15 cellular contexts compared by ENCODE assay signal in the genomic region with DNA sequence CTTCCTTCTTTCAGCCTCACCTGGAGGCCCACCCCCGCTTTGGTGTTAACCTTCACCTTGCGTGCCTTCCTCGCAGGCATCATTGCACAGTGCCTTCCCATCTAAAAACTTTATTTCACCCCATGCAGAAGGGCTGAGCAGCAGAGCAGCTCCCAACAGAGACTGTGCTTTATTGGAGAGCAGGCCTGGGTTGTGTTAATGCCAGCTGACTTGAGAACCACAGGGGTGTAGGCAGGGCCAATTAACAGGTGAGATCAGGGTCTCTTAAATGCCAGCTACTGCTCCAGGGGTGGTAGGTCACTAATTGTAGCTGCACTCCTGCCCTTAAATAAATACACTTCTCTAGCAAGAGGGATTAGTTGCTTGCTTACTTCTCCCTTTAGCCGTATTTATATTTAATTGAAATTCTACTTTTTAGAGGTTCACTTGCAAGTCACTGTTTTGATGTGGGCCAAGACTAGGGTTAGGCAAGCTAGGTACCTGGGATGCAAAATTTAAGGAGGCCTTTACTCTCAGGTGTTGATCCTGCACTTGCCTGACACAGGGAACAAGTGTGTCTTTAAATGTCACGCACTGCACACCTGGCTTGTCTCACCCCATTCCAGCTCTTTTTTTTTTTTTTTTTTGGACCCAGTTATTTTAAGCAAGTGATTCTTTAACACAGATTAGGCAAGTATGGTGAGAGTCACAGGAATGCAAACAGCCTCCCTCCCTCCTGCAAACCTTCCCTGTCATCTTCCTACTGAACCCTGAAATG. TPM values are rescaled to one million over a fixed set of nuclear protein-coding genes. Genes with fewer than 3 reads are reported as not detected.
"Had no signal": no experiment of that assay in that cellular context is flagged by ENCODE, and none has a peak within 500 bp of the region (broad histone marks: within the 10 kb centered on the region; RNA-seq: fewer than 3 reads in every experiment).

No MANE protein-coding gene starts in this region.

- H3K9me3 Mint-ChIP-seq: activated CD4-positive, alpha-beta memory T cell treated with anti-CD3 and anti-CD28 coated beads for 36 hours; activated naive CD4-positive, alpha-beta T cell treated with anti-CD3 and anti-CD28 coated beads, Interleukin-2, amount 10 ng/mL, durations not matched to agents 7 days and 5 days; dendritic cell treated with granulocyte-macrophage colony-stimulating factor and Interleukin-4, amounts not matched to agents 40 ng/mL and 50 ng/mL, for 4 days had no signal

- H3K27ac ChIP-seq: foreskin keratinocyte, left ventricle myocardium inferior, ovary, thoracic aorta had no signal

- DNase-seq: activated CD4-positive, alpha-beta memory T cell treated with anti-CD3 and anti-CD28 coated beads for 36 hours; activated CD4-positive, alpha-beta T cell treated with anti-CD3 and anti-CD28 coated beads for 48 hours; activated effector memory CD4-positive, alpha-beta T cell treated with anti-CD3 and anti-CD28 coated beads, Interleukin-2, amount 50 U/mL, for 16 hours; activated naive CD4-positive, alpha-beta T cell treated with anti-CD3 and anti-CD28 coated beads, Interleukin-2, amount 10 ng/mL, durations not matched to agents 7 days and 5 days; effector CD4-positive, alpha-beta T cell; foreskin keratinocyte; left ventricle myocardium inferior; naive thymus-derived CD4-positive, alpha-beta T cell; ovary; right cardiac atrium; stimulated activated CD4-positive, alpha-beta T cell treated with anti-CD3 and anti-CD28 coated beads, Interleukin-4, amount 100 ng/mL, for 24 hours; stimulated activated naive CD4-positive, alpha-beta T cell treated with Interleukin-2 at 50 U/mL for 16 hours; T-helper 17 cell had no signal

- H3K27me3 ChIP-seq: foreskin keratinocyte, ovary had no signal

- H3K36me3 Mint-ChIP-seq: activated CD4-positive, alpha-beta memory T cell treated with anti-CD3 and anti-CD28 coated beads for 36 hours; activated naive CD4-positive, alpha-beta T cell treated with anti-CD3 and anti-CD28 coated beads, Interleukin-2, amount 10 ng/mL, durations not matched to agents 7 days and 5 days had no signal

- H3K36me3 ChIP-seq: left ventricle myocardium inferior, ovary, thoracic aorta had no signal

- H3K9me3 ChIP-seq: left ventricle myocardium inferior, ovary, thoracic aorta had no signal

- H3K4me1 Mint-ChIP-seq: activated naive CD4-positive, alpha-beta T cell treated with anti-CD3 and anti-CD28 coated beads, Interleukin-2, amount 10 ng/mL, durations not matched to agents 7 days and 5 days; naive thymus-derived CD4-positive, alpha-beta T cell; T-helper 17 cell had no signal

- H3K4me3 ChIP-seq: left ventricle myocardium inferior, ovary, thoracic aorta had no signal

- H3K27me3 Mint-ChIP-seq: activated CD4-positive, alpha-beta memory T cell treated with anti-CD3 and anti-CD28 coated beads for 36 hours; activated naive CD4-positive, alpha-beta T cell treated with anti-CD3 and anti-CD28 coated beads, Interleukin-2, amount 10 ng/mL, durations not matched to agents 7 days and 5 days; T-helper 17 cell had no signal

- H3K4me1 ChIP-seq: foreskin keratinocyte, left ventricle myocardium inferior had no signal

- H3K27ac Mint-ChIP-seq: activated CD4-positive, alpha-beta memory T cell treated with anti-CD3 and anti-CD28 coated beads for 36 hours; activated naive CD4-positive, alpha-beta T cell treated with anti-CD3 and anti-CD28 coated beads, Interleukin-2, amount 10 ng/mL, durations not matched to agents 7 days and 5 days; dendritic cell treated with granulocyte-macrophage colony-stimulating factor and Interleukin-4, amounts not matched to agents 40 ng/mL and 50 ng/mL, for 4 days; naive thymus-derived CD4-positive, alpha-beta T cell; T-helper 17 cell had no signal

- ATAC-seq: foreskin keratinocyte; naive thymus-derived CD4-positive, alpha-beta T cell; right cardiac atrium; T-helper 17 cell had no signal

- H3K4me3 Mint-ChIP-seq: activated CD4-positive, alpha-beta memory T cell treated with anti-CD3 and anti-CD28 coated beads for 36 hours; activated naive CD4-positive, alpha-beta T cell treated with anti-CD3 and anti-CD28 coated beads, Interleukin-2, amount 10 ng/mL, durations not matched to agents 7 days and 5 days; dendritic cell treated with granulocyte-macrophage colony-stimulating factor and Interleukin-4, amounts not matched to agents 40 ng/mL and 50 ng/mL, for 4 days; naive thymus-derived CD4-positive, alpha-beta T cell; T-helper 17 cell had no signal

RNA-seq across cellular contexts. Expression of gene LYPD1, which starts 54.5 kb away (rescaled TPM):
- total RNA-seq: activated CD4-positive, alpha-beta memory T cell treated with anti-CD3 and anti-CD28 coated beads for 36 hours; foreskin keratinocyte; left ventricle myocardium inferior; naive thymus-derived CD4-positive, alpha-beta T cell; right cardiac atrium; T-helper 17 cell had no signal
- polyA plus RNA-seq: naive thymus-derived CD4-positive, alpha-beta T cell had no signal
